ENCODE assay signal across 26 cellular contexts in genomic region chr1:117116090-117116783, GRCh38.
"Had no signal": no experiment of that assay in that cellular context is flagged by ENCODE, and none has a peak within 500 bp of the region (broad histone marks: within the 10 kb centered on the region; RNA-seq: fewer than 3 reads in every experiment).

No MANE protein-coding gene starts in this region.

- H2AFZ ChIP-seq: hepatocyte, neural progenitor cell had no signal

- H3K4me2 ChIP-seq: hepatocyte, neural progenitor cell had no signal

- H3K4me3 ChIP-seq: hepatocyte, left ventricle myocardium inferior, lung, neural progenitor cell, skin epidermis, suprapubic skin, thoracic aorta, tibial artery, upper lobe of right lung had no signal

- DNase-seq: islet precursor cell; left ventricle myocardium inferior; mesendoderm; naive B cell; natural killer cell; nephron progenitor cell; occipital lobe; retina; right cardiac atrium; stimulated activated CD4-positive, alpha-beta T cell treated with anti-CD3 and anti-CD28 coated beads, Interleukin-12 subunit alpha, Interleukin-12 subunit beta, amount 100 ng/mL, for 4 hours; stimulated activated CD4-positive, alpha-beta T cell treated with anti-CD3 and anti-CD28 coated beads, Interleukin-15, amount 100 ng/mL, for 24 hours; stimulated activated CD4-positive, alpha-beta T cell treated with anti-CD3 and anti-CD28 coated beads, Interleukin-2, amount 100 ng/mL, for 24 hours; stimulated activated CD4-positive, alpha-beta T cell treated with anti-CD3 and anti-CD28 coated beads, Interleukin-4, amount 100 ng/mL, for 1 hour; stimulated activated naive CD4-positive, alpha-beta T cell; tibial artery; upper lobe of right lung had no signal

- FAIRE-seq: urothelium cell line had no signal

- H3K36me3 ChIP-seq: neutrophil had no signal

- H3K9me3 ChIP-seq: left ventricle myocardium inferior, neutrophil, suprapubic skin, thoracic aorta, tibial artery, upper lobe of right lung had no signal

- H3K27me3 ChIP-seq: hepatocyte, neural progenitor cell, suprapubic skin, tibial artery, upper lobe of right lung had no signal

- H3K9ac ChIP-seq: neural progenitor cell had no signal

- ATAC-seq: natural killer cell; right cardiac atrium; sciatic nerve; stimulated activated effector memory CD8-positive, alpha-beta T cell treated with anti-CD3 and anti-CD28 coated beads, Interleukin-12 subunit alpha, Interleukin-12 subunit beta, amount 100 ng/mL, for 72 hours; upper lobe of right lung had no signal

- H3K27ac ChIP-seq: hepatocyte, left ventricle myocardium inferior, neural progenitor cell, neutrophil, skin epidermis, suprapubic skin, thoracic aorta, tibial artery, upper lobe of right lung had no signal

- H3K79me2 ChIP-seq: hepatocyte had no signal
